Comparison of ENCODE assay signal across 20 cellular contexts in the genomic region with DNA sequence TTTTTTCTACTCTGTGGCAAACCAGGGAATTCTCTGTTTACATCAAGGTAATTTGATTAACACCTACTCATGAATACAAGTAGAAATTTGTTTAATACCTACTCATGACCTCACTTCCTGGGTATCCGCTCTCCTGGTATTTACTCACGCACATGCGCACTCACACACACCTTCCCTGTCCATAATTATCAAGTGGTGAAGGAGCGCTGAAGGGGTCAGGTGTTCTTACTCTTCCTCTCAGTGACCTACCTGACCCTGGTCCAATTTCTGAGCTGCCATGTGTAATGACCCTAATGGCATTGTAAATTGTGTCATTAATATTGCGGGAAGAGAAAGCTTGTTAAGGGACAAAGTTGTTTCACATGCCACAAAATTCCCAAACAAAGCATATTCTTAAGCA. TPM values are rescaled to one million over a fixed set of nuclear protein-coding genes. Genes with fewer than 3 reads are reported as not detected.
DNase-seq lines count a peak whose midpoint lies in the region; TF ChIP-seq lines count a peak whose summit lies in the region.
"Had no signal": no experiment of that assay in that cellular context is flagged by ENCODE, and none has a peak within 500 bp of the region (broad histone marks: within the 10 kb centered on the region; RNA-seq: fewer than 3 reads in every experiment).

No MANE protein-coding gene starts in this region.

- H3K27me3 ChIP-seq in neural progenitor cell: no peaks in the 10 kb centered on the region
- no peaks in the 10 kb centered on the region for H3K27me3 ChIP-seq in HAP-1 (ENCODE audit: low read depth)

- H3K9ac ChIP-seq in neural progenitor cell: no peak overlapping the region
- H3K9ac ChIP-seq: BLaER1 treated with 17β-estradiol and CSF1 and Interleukin-3, amounts not matched to agents 10 nM and 100 nM; SK-N-SH had no signal

- no peak overlapping the region for H3K27ac ChIP-seq in neural progenitor cell
- H3K27ac ChIP-seq: BLaER1 treated with 17β-estradiol and CSF1 and Interleukin-3, amounts not matched to agents 10 nM and 100 nM had no signal

- no peak for TF ChIP-seq CTCF in neural progenitor cell (IDR thresholded peaks at IDR 0.05)

- H3K27ac Mint-ChIP-seq in neural progenitor cell: peak overlapping the region; percentile 88
- H3K27ac Mint-ChIP-seq: CD8-positive, alpha-beta T cell had no signal

- no peak overlapping the region for H2AFZ ChIP-seq in neural progenitor cell (replicated peaks)

- peaks cover 17% of the 10 kb centered on the region for H3K9me3 Mint-ChIP-seq in neural progenitor cell
- H3K9me3 Mint-ChIP-seq: CD8-positive, alpha-beta T cell had no signal

- H3K36me3 ChIP-seq in neural progenitor cell (peaks cover 4% of the 10 kb centered on the region), HAP-1 (replicated peaks) (no peaks in the 10 kb centered on the region)
- H3K36me3 ChIP-seq: BLaER1 treated with 17β-estradiol and CSF1 and Interleukin-3, amounts not matched to agents 10 nM and 100 nM; MG63 had no signal

- H4K20me1 ChIP-seq in neural progenitor cell (ENCODE audit: low read depth): no peaks in the 10 kb centered on the region
- H4K20me1 ChIP-seq: BLaER1 treated with 17β-estradiol and CSF1 and Interleukin-3, amounts not matched to agents 10 nM and 100 nM had no signal

- peaks cover 26% of the 10 kb centered on the region for H3K4me1 ChIP-seq in neural progenitor cell
- H3K4me1 ChIP-seq in HAP-1: peaks cover 5% of the 10 kb centered on the region; the same call in 1 of the 2 replicates
- H3K4me1 ChIP-seq: BLaER1 treated with 17β-estradiol and CSF1 and Interleukin-3, amounts not matched to agents 10 nM and 100 nM had no signal

- H3K4me1 Mint-ChIP-seq in neural progenitor cell: peaks cover 43% of the 10 kb centered on the region

- in situ Hi-C loops in HAP-1 (cut with MboI; ENCODE audit: low sequenced_read_pairs): no loop called here

- intact Hi-C loops in head of caudate nucleus (cut with DNase I): no loop called here

- no peaks in the 10 kb centered on the region for H3K79me2 ChIP-seq in neural progenitor cell (ENCODE audit: low read depth)

- no peak overlapping the region for H3K4me2 ChIP-seq in neural progenitor cell
- H3K4me2 ChIP-seq: BLaER1 treated with 17β-estradiol and CSF1 and Interleukin-3, amounts not matched to agents 10 nM and 100 nM; SK-N-SH had no signal

- peaks cover 3% of the 10 kb centered on the region for H3K27me3 Mint-ChIP-seq in neural progenitor cell (ENCODE audit: insufficient read depth, low read depth)

- no peaks in the 10 kb centered on the region for H3F3A ChIP-seq in neural progenitor cell (ENCODE audit: low read depth)

- peaks cover 5% of the 10 kb centered on the region for H3K36me3 Mint-ChIP-seq in neural progenitor cell
- H3K36me3 Mint-ChIP-seq: CD8-positive, alpha-beta T cell had no signal

- H3K4me3 ChIP-seq in neural progenitor cell (no peak overlapping the region), HAP-1 (no peak overlapping the region)
- H3K4me3 ChIP-seq: BLaER1 treated with 17β-estradiol and CSF1 and Interleukin-3, amounts not matched to agents 10 nM and 100 nM; MG63 had no signal

- DNase-seq in NCI-H510A treated with DMSO at 0.1 percent for 48 hours (lab: John Stamatoyannopoulos, UW): peak; percentile 4
- DNase-seq in NCI-H510A (lab: John Stamatoyannopoulos, UW): no peak
- DNase-seq in SW480 (ENCODE audit: low spot score): peak; percentile 11
- peak; percentile 11 for DNase-seq in islet precursor cell
- DNase-seq in neural progenitor cell (ENCODE audit: low spot score): no peak
- DNase-seq in middle frontal gyrus (ENCODE audit: extremely low spot score, low spot score): no peak
- no peak for DNase-seq in head of caudate nucleus
- no peak for DNase-seq in HAP-1 (ENCODE audit: low spot score in 2 of 2)
- DNase-seq: 8988T; CD8-positive, alpha-beta T cell; Kasumi-1; MG63; NCI-H1694 treated with DMSO at 0.1 percent for 48 hours; NCI-H2107; PC-3; SHP77 treated with DMSO at 0.1 percent for 48 hours; SK-N-SH; T-helper 1 cell had no signal

- H3K4me3 Mint-ChIP-seq in neural progenitor cell: peak overlapping the region; percentile 65
- H3K4me3 Mint-ChIP-seq: CD8-positive, alpha-beta T cell had no signal

- H3K9me3 ChIP-seq in neural progenitor cell (ENCODE audit: low read depth) (no peaks in the 10 kb centered on the region), HAP-1 (no peaks in the 10 kb centered on the region)
- H3K9me3 ChIP-seq: MG63, SK-N-SH had no signal

RNA-seq across cellular contexts. Expression of a gene that starts 41.3 kb away (rescaled TPM):
- 8.5 and 14.3 TPM in 2 replicates for total RNA-seq in neural progenitor cell (ENCODE audit: low replicate concordance)
- total RNA-seq: CD8-positive, alpha-beta T cell; H4 had no signal

Comparison
In these comparisons a context has a peak if more than half of its experiments do, and no peak if none do; other contexts are left out.
1. DNase-seq: peak in NCI-H510A treated with DMSO at 0.1 percent for 48 hours (single experiment), SW480 (single experiment) and islet precursor cell (single experiment); none in NCI-H510A (single experiment), neural progenitor cell (single experiment), middle frontal gyrus (single experiment), head of caudate nucleus (0 of 42) and HAP-1 (0 of 2).